Comparison of ENCODE assay signal across 35 cellular contexts in the genomic region with DNA sequence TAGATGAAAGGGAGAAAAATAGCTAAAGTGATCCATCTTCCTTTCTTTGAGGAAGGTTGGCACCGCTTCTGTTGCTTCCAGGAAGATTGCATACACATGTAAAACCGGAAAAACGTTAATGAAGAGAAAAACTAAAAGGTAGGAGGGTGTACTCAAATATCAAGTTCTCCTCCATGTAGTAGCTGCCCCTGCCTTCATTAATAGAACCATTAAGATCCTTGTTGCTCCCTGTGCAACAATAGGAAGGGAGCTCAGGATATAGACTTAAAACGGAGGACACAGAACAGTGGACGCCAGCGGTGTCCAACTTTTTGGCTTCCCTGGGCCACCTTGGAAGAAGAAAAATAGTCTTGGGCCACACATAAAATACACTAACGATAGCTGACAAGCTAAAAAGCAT.
"Had no signal": no experiment of that assay in that cellular context is flagged by ENCODE, and none has a peak within 500 bp of the region (broad histone marks: within the 10 kb centered on the region; RNA-seq: fewer than 3 reads in every experiment).

No MANE protein-coding gene starts in this region.

- H3K27me3 ChIP-seq: MG63 had no signal

- H3K27ac ChIP-seq: KMS-11 had no signal

- H3K4me2 ChIP-seq: KMS-11 had no signal

- H3K9me3 ChIP-seq: MG63 had no signal

- DNase-seq: Karpas-422, Kasumi-1, MG63, MM.1S, MV-4-11, NCI-H1048, NCI-H1092, NCI-H1092 treated with DMSO at 0.1 percent for 48 hours, NCI-H1105, NCI-H1105 treated with DMSO at 0.1 percent for 48 hours, NCI-H1417, NCI-H1417 treated with DMSO at 0.1 percent for 48 hours, NCI-H1436, NCI-H1436 treated with DMSO at 0.1 percent for 48 hours, NCI-H146, NCI-H1694, NCI-H1694 treated with DMSO at 0.1 percent for 48 hours, NCI-H187, NCI-H187 treated with DMSO at 0.1 percent for 48 hours, NCI-H1930, NCI-H2029, NCI-H2029 treated with DMSO at 0.1 percent for 48 hours, NCI-H2081, NCI-H2081 treated with DMSO at 0.1 percent for 48 hours, NCI-H2107, NCI-H2171, NCI-H2171 treated with DMSO at 0.1 percent for 48 hours, NCI-H2227 treated with DMSO at 0.1 percent for 48 hours, NCI-H226, NCI-H345, NCI-H446, NCI-H446 treated with DMSO at 0.1 percent for 48 hours, NCI-H510A, NCI-H510A treated with DMSO at 0.1 percent for 48 hours had no signal

- H3K36me3 ChIP-seq: MG63 had no signal

- H3K9ac ChIP-seq: KMS-11 had no signal

- H3K4me3 ChIP-seq: MG63 had no signal
